ENCODE assay signal across 1 cellular context in the genomic region with DNA sequence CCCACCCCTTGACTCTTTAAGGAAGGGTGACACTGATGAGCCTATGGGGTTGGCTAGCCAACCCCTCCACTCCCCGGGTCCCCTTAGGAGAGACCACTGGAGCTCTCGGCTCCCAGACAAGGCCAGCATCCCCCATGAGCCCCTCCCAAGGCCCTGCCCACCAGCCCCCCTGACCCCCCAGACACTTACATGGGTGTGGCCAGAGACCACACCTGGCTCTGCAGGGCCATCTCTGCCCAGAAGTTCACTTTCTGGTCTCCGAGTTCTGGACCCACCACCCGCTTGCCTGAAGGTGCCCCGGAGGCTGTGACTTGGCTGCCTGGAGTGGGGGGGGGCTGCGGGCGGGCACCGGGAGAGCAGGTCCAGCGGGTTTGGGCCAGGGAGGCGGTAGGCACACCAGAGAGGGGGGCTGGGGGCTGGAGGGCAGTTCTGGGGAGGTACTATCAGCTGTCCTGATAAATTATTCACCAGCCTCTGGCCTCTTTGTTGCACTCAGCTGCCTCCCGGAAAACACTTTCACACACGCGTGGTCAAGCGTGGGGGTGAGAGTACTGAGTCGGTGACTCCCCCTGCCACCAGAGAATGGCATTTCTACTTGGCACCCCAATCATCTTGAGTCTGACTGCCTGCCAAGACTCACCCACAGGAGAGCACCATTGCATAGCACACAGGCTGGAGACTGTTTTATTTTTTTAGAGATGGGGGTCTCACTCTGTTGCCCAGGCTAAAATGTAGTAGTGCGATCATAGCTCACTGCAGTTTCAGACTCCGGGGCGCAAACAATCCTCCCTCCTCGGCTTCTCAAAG.
TF ChIP-seq lines count a peak whose summit lies in the region.

A gene with protein sequence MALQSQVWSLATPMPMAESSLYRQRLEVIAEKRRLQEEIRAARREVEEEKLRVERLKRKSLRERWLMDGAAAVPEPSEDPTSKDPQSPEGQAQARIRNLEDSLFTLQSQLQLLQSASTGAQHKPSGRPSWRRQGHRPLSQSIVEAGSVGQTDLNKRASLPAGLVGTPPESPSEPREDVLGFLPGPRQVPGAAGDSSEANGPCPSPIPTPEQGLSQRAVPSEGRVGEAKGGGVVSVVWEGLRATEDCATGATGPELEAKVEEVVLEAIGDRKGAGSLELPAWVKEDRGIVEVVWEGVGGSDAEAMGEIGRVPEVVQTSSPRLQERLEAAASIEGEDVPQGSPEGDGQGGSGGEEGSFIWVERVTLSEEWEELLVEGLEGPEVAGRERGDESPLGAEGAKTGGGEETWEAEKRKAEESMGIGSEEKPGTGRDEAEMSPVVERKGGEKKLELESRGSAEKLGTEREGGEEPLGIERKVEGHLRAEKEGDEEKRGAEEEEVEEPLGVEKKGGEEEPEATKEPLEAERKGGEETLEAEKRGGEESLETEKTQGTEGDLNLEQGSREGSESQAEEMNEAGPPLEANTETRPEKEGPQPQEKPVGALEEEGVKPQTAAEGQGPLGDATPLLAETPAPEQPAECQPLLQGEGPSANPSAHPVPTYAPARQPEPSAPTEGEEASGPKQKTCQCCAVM (minus strand): TSS at position 326 of the 807 bp plus-strand sequence. CDS start 96 bp downstream, at position 230.

TF ChIP-seq in HepG2, 621 proteins besides CTCF, POLR2A, EP300 and RAD21 (continued from another document and continues in another):
- TF ChIP-seq ARID4A (CRISPR knock-in tag; IDR thresholded peaks at IDR 0.05; ENCODE audit: borderline replicate concordance) (0 out of 2 replicates have a peak, but pooled peaks have one; percentile 4), ATF5 (CRISPR knock-in tag; IDR thresholded peaks at IDR 0.05; ENCODE audit: low read depth) (no peak), KAT7 (CRISPR knock-in tag; IDR thresholded peaks at IDR 0.05; ENCODE audit: borderline replicate concordance) (no peak), KLF13 (CRISPR knock-in tag; IDR thresholded peaks at IDR 0.05) (no peak), RNF219 (CRISPR knock-in tag; IDR thresholded peaks at IDR 0.05) (no peak), ZNF891 (CRISPR knock-in tag; IDR thresholded peaks at IDR 0.05) (0 out of 2 replicates have a peak, but pooled peaks have one; percentile 19), KMT2B (CRISPR knock-in tag; IDR thresholded peaks at IDR 0.05) (no peak), NFIB (CRISPR knock-in tag; IDR thresholded peaks at IDR 0.05; ENCODE audit: borderline replicate concordance) (no peak), HMGXB4 (CRISPR knock-in tag; IDR thresholded peaks at IDR 0.05; ENCODE audit: borderline replicate concordance in 1 of 2, low read depth in 1 of 2) (peak in 1 of 2 experiments; percentile 46; a peak in 1 of 4 replicates), KDM5A (IDR thresholded peaks at IDR 0.05; ENCODE audit: borderline replicate concordance, low read length) (no peak), AKAP8 (CRISPR knock-in tag; IDR thresholded peaks at IDR 0.05) (no peak), PATZ1 (CRISPR knock-in tag; IDR thresholded peaks at IDR 0.05) (peak; percentile 0), ZNF121 (CRISPR knock-in tag; IDR thresholded peaks at IDR 0.05) (peak; percentile 97), RBM39 (IDR thresholded peaks at IDR 0.05; ENCODE audit: low read depth, low read length, poor library complexity, severe bottlenecking) (peak; percentile 70), ZBTB39 (CRISPR knock-in tag; IDR thresholded peaks at IDR 0.05) (no peak), ZFYVE20 (CRISPR knock-in tag; IDR thresholded peaks at IDR 0.05; ENCODE audit: borderline replicate concordance, low read depth) (no peak), ZNF563 (CRISPR knock-in tag; IDR thresholded peaks at IDR 0.05) (no peak), XRCC5 (optimal IDR thresholded peaks at IDR 0.05; ENCODE audit: low read length) (no peak), KAT8 (CRISPR knock-in tag; IDR thresholded peaks at IDR 0.05) (no peak), CREB1 (IDR thresholded peaks at IDR 0.05) (no peak), CREB1 (CRISPR knock-in tag; IDR thresholded peaks at IDR 0.05) (no peak), ZNF180 (CRISPR knock-in tag; IDR thresholded peaks at IDR 0.05; ENCODE audit: borderline replicate concordance, low read depth) (no peak)
- TF ChIP-seq, protein P1, sequence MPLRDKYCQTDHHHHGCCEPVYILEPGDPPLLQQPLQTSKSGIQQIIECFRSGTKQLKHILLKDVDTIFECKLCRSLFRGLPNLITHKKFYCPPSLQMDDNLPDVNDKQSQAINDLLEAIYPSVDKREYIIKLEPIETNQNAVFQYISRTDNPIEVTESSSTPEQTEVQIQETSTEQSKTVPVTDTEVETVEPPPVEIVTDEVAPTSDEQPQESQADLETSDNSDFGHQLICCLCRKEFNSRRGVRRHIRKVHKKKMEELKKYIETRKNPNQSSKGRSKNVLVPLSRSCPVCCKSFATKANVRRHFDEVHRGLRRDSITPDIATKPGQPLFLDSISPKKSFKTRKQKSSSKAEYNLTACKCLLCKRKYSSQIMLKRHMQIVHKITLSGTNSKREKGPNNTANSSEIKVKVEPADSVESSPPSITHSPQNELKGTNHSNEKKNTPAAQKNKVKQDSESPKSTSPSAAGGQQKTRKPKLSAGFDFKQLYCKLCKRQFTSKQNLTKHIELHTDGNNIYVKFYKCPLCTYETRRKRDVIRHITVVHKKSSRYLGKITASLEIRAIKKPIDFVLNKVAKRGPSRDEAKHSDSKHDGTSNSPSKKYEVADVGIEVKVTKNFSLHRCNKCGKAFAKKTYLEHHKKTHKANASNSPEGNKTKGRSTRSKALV (CRISPR knock-in tag; IDR thresholded peaks at IDR 0.05): no peak
- TF ChIP-seq, protein P2, sequence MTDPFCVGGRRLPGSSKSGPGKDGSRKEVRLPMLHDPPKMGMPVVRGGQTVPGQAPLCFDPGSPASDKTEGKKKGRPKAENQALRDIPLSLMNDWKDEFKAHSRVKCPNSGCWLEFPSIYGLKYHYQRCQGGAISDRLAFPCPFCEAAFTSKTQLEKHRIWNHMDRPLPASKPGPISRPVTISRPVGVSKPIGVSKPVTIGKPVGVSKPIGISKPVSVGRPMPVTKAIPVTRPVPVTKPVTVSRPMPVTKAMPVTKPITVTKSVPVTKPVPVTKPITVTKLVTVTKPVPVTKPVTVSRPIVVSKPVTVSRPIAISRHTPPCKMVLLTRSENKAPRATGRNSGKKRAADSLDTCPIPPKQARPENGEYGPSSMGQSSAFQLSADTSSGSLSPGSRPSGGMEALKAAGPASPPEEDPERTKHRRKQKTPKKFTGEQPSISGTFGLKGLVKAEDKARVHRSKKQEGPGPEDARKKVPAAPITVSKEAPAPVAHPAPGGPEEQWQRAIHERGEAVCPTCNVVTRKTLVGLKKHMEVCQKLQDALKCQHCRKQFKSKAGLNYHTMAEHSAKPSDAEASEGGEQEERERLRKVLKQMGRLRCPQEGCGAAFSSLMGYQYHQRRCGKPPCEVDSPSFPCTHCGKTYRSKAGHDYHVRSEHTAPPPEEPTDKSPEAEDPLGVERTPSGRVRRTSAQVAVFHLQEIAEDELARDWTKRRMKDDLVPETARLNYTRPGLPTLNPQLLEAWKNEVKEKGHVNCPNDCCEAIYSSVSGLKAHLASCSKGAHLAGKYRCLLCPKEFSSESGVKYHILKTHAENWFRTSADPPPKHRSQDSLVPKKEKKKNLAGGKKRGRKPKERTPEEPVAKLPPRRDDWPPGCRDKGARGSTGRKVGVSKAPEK (CRISPR knock-in tag; IDR thresholded peaks at IDR 0.05; ENCODE audit: borderline replicate concordance): 0 out of 2 replicates have a peak, but pooled peaks have one; percentile 53
- TF ChIP-seq, protein P3, sequence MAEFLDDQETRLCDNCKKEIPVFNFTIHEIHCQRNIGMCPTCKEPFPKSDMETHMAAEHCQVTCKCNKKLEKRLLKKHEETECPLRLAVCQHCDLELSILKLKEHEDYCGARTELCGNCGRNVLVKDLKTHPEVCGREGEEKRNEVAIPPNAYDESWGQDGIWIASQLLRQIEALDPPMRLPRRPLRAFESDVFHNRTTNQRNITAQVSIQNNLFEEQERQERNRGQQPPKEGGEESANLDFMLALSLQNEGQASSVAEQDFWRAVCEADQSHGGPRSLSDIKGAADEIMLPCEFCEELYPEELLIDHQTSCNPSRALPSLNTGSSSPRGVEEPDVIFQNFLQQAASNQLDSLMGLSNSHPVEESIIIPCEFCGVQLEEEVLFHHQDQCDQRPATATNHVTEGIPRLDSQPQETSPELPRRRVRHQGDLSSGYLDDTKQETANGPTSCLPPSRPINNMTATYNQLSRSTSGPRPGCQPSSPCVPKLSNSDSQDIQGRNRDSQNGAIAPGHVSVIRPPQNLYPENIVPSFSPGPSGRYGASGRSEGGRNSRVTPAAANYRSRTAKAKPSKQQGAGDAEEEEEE (CRISPR knock-in tag; IDR thresholded peaks at IDR 0.05; ENCODE audit: borderline replicate concordance): no peak
